Comparison of ENCODE assay signal across 8 cellular contexts in the genomic region with DNA sequence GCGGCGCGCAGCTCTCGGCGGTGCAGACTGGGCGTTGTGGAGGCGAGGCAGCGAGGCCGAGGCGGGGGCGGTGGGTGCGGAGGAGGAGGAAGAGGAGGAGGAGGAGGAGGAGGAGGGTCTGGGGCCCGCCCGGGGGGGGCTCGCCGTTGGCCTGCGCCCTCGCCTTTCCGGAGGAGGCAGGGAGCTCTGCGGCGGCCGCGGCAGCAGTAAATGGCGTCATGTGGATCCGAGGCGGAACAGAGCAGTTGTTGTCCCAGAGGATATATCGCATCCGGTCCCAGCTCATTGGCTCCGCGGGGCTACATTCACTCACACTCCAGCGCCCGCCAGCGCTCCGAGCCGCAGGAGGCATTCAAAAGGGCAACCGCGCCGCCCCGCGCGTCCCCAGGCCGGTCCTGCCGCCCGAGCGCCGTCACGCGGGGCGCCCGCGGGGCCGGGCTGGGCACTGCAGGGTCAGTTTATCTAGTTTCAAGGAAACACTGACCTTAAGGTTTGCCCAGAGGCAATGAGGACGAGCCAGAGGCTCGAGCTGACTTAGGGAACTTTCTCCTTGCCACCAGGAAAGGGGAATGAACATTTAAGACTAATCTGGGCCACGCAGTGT. TPM values are rescaled to one million over a fixed set of nuclear protein-coding genes. Genes with fewer than 3 reads are reported as not detected.
DNase-seq lines count a peak whose midpoint lies in the region; ATAC-seq and TF ChIP-seq lines count a peak whose summit lies in the region.

A gene with protein sequence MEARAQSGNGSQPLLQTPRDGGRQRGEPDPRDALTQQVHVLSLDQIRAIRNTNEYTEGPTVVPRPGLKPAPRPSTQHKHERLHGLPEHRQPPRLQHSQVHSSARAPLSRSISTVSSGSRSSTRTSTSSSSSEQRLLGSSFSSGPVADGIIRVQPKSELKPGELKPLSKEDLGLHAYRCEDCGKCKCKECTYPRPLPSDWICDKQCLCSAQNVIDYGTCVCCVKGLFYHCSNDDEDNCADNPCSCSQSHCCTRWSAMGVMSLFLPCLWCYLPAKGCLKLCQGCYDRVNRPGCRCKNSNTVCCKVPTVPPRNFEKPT (minus strand): TSS at position 29 of the 604 bp plus-strand sequence. CDS start 3,421 bp downstream, outside the sequence.

- TF ChIP-seq POLR2A in GM19099 (IDR thresholded peaks at IDR 0.05; ENCODE audit: extremely low read depth, insufficient read length, low read depth) (peak; percentile 69), testis (IDR thresholded peaks at IDR 0.05) (no peak)

- H3K4me1 ChIP-seq in testis: peaks cover 16% of the 10 kb centered on the region

- H3K27me3 Mint-ChIP-seq in CD14-positive monocyte (ENCODE audit: low read depth in 3 of 3): peaks cover 16 to 28% (median 28%) of the 10 kb centered on the region in 3 donors

- H3K9me3 Mint-ChIP-seq in CD14-positive monocyte: peaks cover 0 to 3% (median 0%) of the 10 kb centered on the region in 7 donors

- DNase-seq in CD14-positive monocyte (ENCODE audit: low spot score) (peak; percentile 51), NCI-H2227 treated with DMSO at 0.1 percent for 48 hours (lab: John Stamatoyannopoulos, UW) (peak; percentile 29), fibroblast of gingiva (ENCODE audit: low read depth) (peak; percentile 99), mucosa of gallbladder (ENCODE audit: low spot score) (peak; percentile 95), testis (peak; percentile 96)
- peak; percentile 27 for DNase-seq in activated T-cell treated with anti-CD3 and anti-CD28 coated beads, Interleukin-2, amount 50 U/mL, for 1 hour

- WGBS in testis, 2 donors: 0% methylated on average over 3 to 54 of the region's 55 CpGs

- peak within 1 kb of the TSS; percentile 65 to 74 for H3K4me3 ChIP-seq in testis

- no peaks in the 10 kb centered on the region for H3K9me3 ChIP-seq in testis

- H3K36me3 Mint-ChIP-seq in CD14-positive monocyte: peaks cover 0 to 4% of the 10 kb centered on the region in 2 donors

- peaks cover 26% of the 10 kb centered on the region for H3K4me1 Mint-ChIP-seq in CD14-positive monocyte

- intact Hi-C loops in CD14-positive monocyte (cut with micrococcal nuclease): loop anchor here in 1 of 2 donors (10.0 kb wide), 2 partner anchors 166 to 566 kb away; no protein-coding TSS in a partner anchor
- intact Hi-C loops in testis (cut with DNase I; ENCODE audit: low total_unique reads): no loop called here

- H3K4me3 Mint-ChIP-seq in CD14-positive monocyte: peak within 1 kb of the TSS in 1 of 2 donors; percentile 83

- no peaks in the 10 kb centered on the region for H3K36me3 ChIP-seq in testis (ENCODE audit: low read depth, missing control alignments)

- H3K27me3 ChIP-seq in testis: no peaks in the 10 kb centered on the region

- ATAC-seq in HG03159 (IDR thresholded peaks at IDR 0.05; ENCODE audit: unreplicated experiment): peak; percentile 44

- peak within 1 kb of the TSS; percentile 71 to 94 for H3K27ac ChIP-seq in testis

- peak within 1 kb of the TSS in 5 of 7 donors; percentile 18 to 74 (median 68) for H3K27ac Mint-ChIP-seq in CD14-positive monocyte

- no peak for TF ChIP-seq CTCF in CD14-positive monocyte (IDR thresholded peaks at IDR 0.05)
- peak in 1 of 3 experiments; percentile 32 for TF ChIP-seq CTCF in testis (IDR thresholded peaks at IDR 0.05)

RNA-seq across cellular contexts. Expression of the gene that starts here (rescaled TPM):
- polyA plus RNA-seq in CD14-positive monocyte (under 1 TPM; 0.26 to 0.73 TPM), testis (ENCODE audit: insufficient read depth, low read depth, low replicate concordance) (10.7 TPM)
- total RNA-seq in mucosa of gallbladder (21.8 TPM), testis (10 to 100 TPM in 1 of 2 donors, 1 to 10 TPM in 1; 8.4 to 12.9 TPM)

Comparison
In these comparisons a context has a peak if more than half of its experiments do, and no peak if none do; other contexts are left out.
1. Peak in every context shown above with its lines: DNase-seq, ATAC-seq, H3K4me3 ChIP-seq and H3K27ac ChIP-seq.
2. Peak in DNase-seq in CD14-positive monocyte; RNA of the gene not detected or under 1 TPM.
3. DNase-seq: peak in every context shown above with its lines; median percentile 99 in fibroblast of gingiva; 96 in testis; 95 in mucosa of gallbladder; 51 in CD14-positive monocyte; 29 in NCI-H2227 treated with DMSO at 0.1 percent for 48 hours; 27 in activated T-cell treated with anti-CD3 and anti-CD28 coated beads, Interleukin-2, amount 50 U/mL, for 1 hour.